ENCODE assay signal across 8 cellular contexts in genomic region chr19:14405758-14406644, GRCh38. TPM values are rescaled to one million over a fixed set of nuclear protein-coding genes. Genes with fewer than 3 reads are reported as not detected.
DNase-seq lines count a peak whose midpoint lies in the region; ATAC-seq and TF ChIP-seq lines count a peak whose summit lies in the region.

No MANE protein-coding gene starts in this region.

- in situ Hi-C loops in G401 (cut with HindIII; ENCODE audit: low sequenced_read_pairs) (no loop called here), astrocyte of the cerebellum (cut with HindIII; ENCODE audit: low sequenced_read_pairs) (loop anchor here (25.0 kb wide), 1 partner anchor 106 kb away; the partner anchor contains the start of gene DNAJB1)

- TF ChIP-seq RAD21 in HCT116 (IDR thresholded peaks at IDR 0.05; ENCODE audit: low read depth) = peak; percentile 94

- RAD21 ChIA-PET in HCT116 (lab: Charles Lee; ENCODE audit: low non-redundant PET in 1 of 2, low total read pairs in 2 of 2, uncharacterized antibody in 2 of 2, unreplicated experiment in 2 of 2) = interaction anchor here (0.6 to 1.7 kb wide), 14 partner anchors 16 to 269 kb away, joined by 3 to 6 read pairs (median 4); partner anchors contain the start of genes ASF1B (in 2 of the 2) and ADGRE5 (in 1 of the 2)

- H3K9ac ChIP-seq in HCT116 (ENCODE audit: low read length) = no peak overlapping the region

- H3K27ac ChIP-seq in HCT116 (ENCODE audit: low read depth, low read length) (peak overlapping the region; percentile 64), hepatocyte (peak overlapping the region; percentile 64), aorta (ENCODE audit: low read depth in 1 of 2, low read length in 2 of 2) (peak overlapping the region in 1 of 2 donors; percentile 42)

- peak; percentile 85 for DNase-seq in G401 (ENCODE audit: low spot score)
- DNase-seq in HCT116 (ENCODE audit: low read depth, low spot score) = peak; percentile 89
- peak; percentile 38 for DNase-seq in NCI-H1105 treated with DMSO at 0.1 percent for 48 hours (lab: John Stamatoyannopoulos, UW)
- peak; percentile 77 for DNase-seq in T-helper 22 cell (ENCODE audit: low read depth)
- peak; percentile 61 for DNase-seq in astrocyte of the cerebellum (ENCODE audit: low read depth)
- peak; percentile 96 for DNase-seq in hepatocyte (ENCODE audit: low spot score)
- peak; percentile 95 for DNase-seq in retina
- peak; percentile 90 to 96 for DNase-seq in aorta

- CTCF ChIA-PET in HCT116 (lab: Charles Lee) = interaction anchor here (0.6 to 3.1 kb wide), 20 partner anchors 13 to 269 kb away, joined by 3 to 35 read pairs (median 4); partner anchors contain the start of genes ADGRE5, ASF1B, DDX39A and PTGER1

- peak; percentile 86 for ATAC-seq in HCT116
- ATAC-seq in aorta (ENCODE audit: low FRiP score) = peak; percentile 92

- BruUV-seq in HCT116 (replicated peaks; lab: Mats Ljungman, UMichigan) = no TSS peak

- TF ChIP-seq POLR2A in HCT116 (IDR thresholded peaks at IDR 0.05; ENCODE audit: borderline replicate concordance, extremely low read depth, insufficient read depth, insufficient read length) = no peak

- TF ChIP-seq CTCF in HCT116 (IDR thresholded peaks at IDR 0.05 in 2 of 3, conservative IDR thresholded peaks at IDR 0.05 in 1 of 3; ENCODE audit: borderline replicate concordance in 1 of 3, insufficient read depth in 1 of 3, low read depth in 2 of 3, low read length in 2 of 3) (peak; percentile 57 to 90 (median 61)), astrocyte of the cerebellum (IDR thresholded peaks at IDR 0.05; ENCODE audit: low read depth, low read length, missing control alignments) (peak; percentile 50), hepatocyte (IDR thresholded peaks at IDR 0.05; ENCODE audit: poor library complexity) (peak; percentile 95)

- H3K4me2 ChIP-seq in HCT116 (ENCODE audit: low read length) (peak overlapping the region; percentile 34; the same call in 1 of the 2 replicates), hepatocyte (peak overlapping the region; percentile 69)

- POLR2A ChIA-PET in HCT116 (lab: Charles Lee) = interaction anchor here (0.7 to 1.8 kb wide), 7 partner anchors 9 to 269 kb away, joined by 3 to 7 read pairs (median 4); partner anchors contain the start of gene ASF1B

- H3K27me3 ChIP-seq in HCT116 (ENCODE audit: insufficient read depth, low read length) (no peaks in the 10 kb centered on the region), hepatocyte (no peaks in the 10 kb centered on the region), aorta (ENCODE audit: control insufficient read depth in 1 of 2, insufficient read depth in 2 of 2, low read length in 1 of 2) (no peaks in the 10 kb centered on the region)

- 19% methylated on average over 44 of the region's 61 CpGs for WGBS in hepatocyte (ENCODE audit: low lambda C conversion rate, missing lambda C conversion rate)
- 34 to 38% methylated on average over 55 to 61 of the region's 61 CpGs for WGBS in aorta, 2 donors

- H3K79me2 ChIP-seq in HCT116 (ENCODE audit: insufficient read depth, low read length) (peaks cover 15% of the 10 kb centered on the region; the same call in 1 of the 2 replicates), hepatocyte (peaks cover under 1% of the 10 kb centered on the region)

- H3K4me1 ChIP-seq in HCT116 (ENCODE audit: control insufficient read depth in 1 of 2, insufficient read depth in 2 of 2, low read length in 2 of 2) (peaks cover 9 to 35% of the 10 kb centered on the region in 2 experiments; a peak in 3 of 4 replicates), hepatocyte (ENCODE audit: insufficient read depth) (peaks cover 5% of the 10 kb centered on the region), aorta (ENCODE audit: control insufficient read depth in 1 of 2, insufficient read depth in 2 of 2, low read length in 2 of 2) (no peaks in the 10 kb centered on the region)

- H3K9me3 ChIP-seq in HCT116 (ENCODE audit: control insufficient read depth in 1 of 2, insufficient read depth in 1 of 2, low read depth in 1 of 2, low read length in 2 of 2) (no peaks in the 10 kb centered on the region), hepatocyte (ENCODE audit: low read depth) (no peaks in the 10 kb centered on the region), aorta (ENCODE audit: control insufficient read depth, low read length) (no peaks in the 10 kb centered on the region)

- H2AFZ ChIP-seq in HCT116 (ENCODE audit: low read depth, low read length, poor library complexity, severe bottlenecking) = no peak overlapping the region
- no peak overlapping the region for H2AFZ ChIP-seq in hepatocyte

- intact Hi-C loops in HCT116 (cut with micrococcal nuclease) = loop anchor here (2.0 to 5.0 kb wide), 2 partner anchors 43 to 269 kb away; partner anchors contain the start of gene ASF1B
- intact Hi-C loops in aorta (cut with DNase I) = loop anchor here in 1 of 2 donors (1.0 kb wide), 1 partner anchor 43 kb away; no protein-coding TSS in a partner anchor

- peaks cover 29 to 77% of the 10 kb centered on the region in 2 experiments for H3K36me3 ChIP-seq in HCT116 (ENCODE audit: control insufficient read depth in 1 of 2, insufficient read depth in 2 of 2, low read length in 2 of 2)
- H3K36me3 ChIP-seq in hepatocyte (replicated peaks; ENCODE audit: insufficient read depth, low read depth) = no peaks in the 10 kb centered on the region
- peaks cover 0 to 26% of the 10 kb centered on the region in 2 donors for H3K36me3 ChIP-seq in aorta (ENCODE audit: control insufficient read depth in 1 of 2, insufficient read depth in 2 of 2, low read length in 1 of 2)

- no peaks in the 10 kb centered on the region for H4K20me1 ChIP-seq in HCT116 (ENCODE audit: insufficient read depth)
- H4K20me1 ChIP-seq in hepatocyte (ENCODE audit: insufficient read depth, poor library complexity, severe bottlenecking) = peaks cover 7% of the 10 kb centered on the region

- H3K4me3 ChIP-seq in HCT116 (replicated peaks in 1 of 2; ENCODE audit: low read depth in 1 of 2, low read length in 2 of 2) = no peak overlapping the region
- H3K4me3 ChIP-seq in astrocyte of the cerebellum (ENCODE audit: low read depth, low read length) = peak overlapping the region; percentile 11
- no peak overlapping the region for H3K4me3 ChIP-seq in hepatocyte
- no peak overlapping the region for H3K4me3 ChIP-seq in aorta (ENCODE audit: low read length in 2 of 2)

- no peaks in the 10 kb centered on the region for H3K9me2 ChIP-seq in HCT116 (ENCODE audit: insufficient read depth)
- no peaks in the 10 kb centered on the region for H3K9me2 ChIP-seq in hepatocyte (replicated peaks; ENCODE audit: insufficient read depth)

TF ChIP-seq in HCT116, 20 proteins besides CTCF, POLR2A, EP300 and RAD21 (continues in another document):
- TF ChIP-seq YY1 (IDR thresholded peaks at IDR 0.05; ENCODE audit: extremely low read depth, insufficient replicate concordance, low read depth, low read length) = no peak
- peak; percentile 65 for TF ChIP-seq POLR2AphosphoS5 (IDR thresholded peaks at IDR 0.05; ENCODE audit: low read depth, low read length)
- no peak for TF ChIP-seq REST (IDR thresholded peaks at IDR 0.05; ENCODE audit: low read depth)
- no peak for TF ChIP-seq CBX3 (IDR thresholded peaks at IDR 0.05; ENCODE audit: low read depth)
- peak; percentile 38 for TF ChIP-seq TCF7L2 (IDR thresholded peaks at IDR 0.05; ENCODE audit: borderline replicate concordance, extremely low read depth, insufficient read depth, insufficient read length)
- TF ChIP-seq, protein P1, sequence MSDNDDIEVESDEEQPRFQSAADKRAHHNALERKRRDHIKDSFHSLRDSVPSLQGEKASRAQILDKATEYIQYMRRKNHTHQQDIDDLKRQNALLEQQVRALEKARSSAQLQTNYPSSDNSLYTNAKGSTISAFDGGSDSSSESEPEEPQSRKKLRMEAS (IDR thresholded peaks at IDR 0.05) = 0 out of 2 replicates have a peak, but pooled peaks have one; percentile 38
- TF ChIP-seq EGR1 (IDR thresholded peaks at IDR 0.05; ENCODE audit: low read depth) = peak; percentile 59; the same call in 1 of the 2 replicates

RNA-seq across cellular contexts. Expression of gene DDX39A, which starts 13.1 kb away (rescaled TPM):
- 181 and 204 TPM in 2 replicates for total RNA-seq in G401 (2014; rRNA removed; shearing (Covaris generic))
- total RNA-seq in HCT116 (2021; ENCODE audit: unreplicated experiment) = 152 TPM
- 164 and 169 TPM in 2 replicates for polyA plus RNA-seq in HCT116 (2012)
- total RNA-seq in hepatocyte = 51.8 and 79.2 TPM in 2 replicates
- 106 and 135 TPM in 2 replicates for polyA plus RNA-seq in hepatocyte
- total RNA-seq in aorta = 10 to 100 TPM; 45.0 to 49.5 TPM
- polyA plus RNA-seq in aorta = 10 to 100 TPM; 28.5 to 98.7 TPM

RNA-seq across cellular contexts. Expression of gene ADGRE5, which starts 24.8 kb away (rescaled TPM):
- 25.3 and 28.1 TPM in 2 replicates for total RNA-seq in G401 (2014; rRNA removed; shearing (Covaris generic))
- total RNA-seq in HCT116 (2021; ENCODE audit: unreplicated experiment) (98.1 TPM), hepatocyte (4.5 and 5.0 TPM in 2 replicates), aorta (100 to 1,000 TPM; 158 to 337 TPM)
- polyA plus RNA-seq in HCT116 (2012) = 127 and 132 TPM in 2 replicates
- polyA plus RNA-seq in hepatocyte (7.3 and 13.1 TPM in 2 replicates), aorta (10 to 100 TPM; 38.6 to 92.7 TPM)

RNA-seq across cellular contexts. Expression of gene PKN1, which starts 27.1 kb away (rescaled TPM):
- 94.8 and 98.6 TPM in 2 replicates for total RNA-seq in G401 (2014; rRNA removed; shearing (Covaris generic))
- total RNA-seq in HCT116 (2021; ENCODE audit: unreplicated experiment) (248 TPM), hepatocyte (57.4 and 61.4 TPM in 2 replicates), aorta (100 to 1,000 TPM; 106 to 112 TPM)
- 238 and 241 TPM in 2 replicates for polyA plus RNA-seq in HCT116 (2012)
- polyA plus RNA-seq in hepatocyte (83.3 and 88.5 TPM in 2 replicates), aorta (10 to 100 TPM; 38.7 to 68.1 TPM)

Comparison
In these comparisons a context has a peak if more than half of its experiments do, and no peak if none do; other contexts are left out.
1. DNase-seq: peak in every context shown above with its lines; median percentile 96 in hepatocyte; 95 in retina; 93 in aorta; 89 in HCT116; 85 in G401; 77 in T-helper 22 cell; 61 in astrocyte of the cerebellum; 38 in NCI-H1105 treated with DMSO at 0.1 percent for 48 hours.